10 cellular contexts compared by ENCODE assay signal in genomic region chr7:151851782-151852181, GRCh38. TPM values are rescaled to one million over a fixed set of nuclear protein-coding genes. Genes with fewer than 3 reads are reported as not detected.
A peak's percentile ranks its signal among the peaks of the same experiment; 100 is the strongest.
DNase-seq lines count a peak whose midpoint lies in the region; ATAC-seq, FAIRE-seq and TF ChIP-seq lines count a peak whose summit lies in the region.
"Had no signal": no experiment of that assay in that cellular context is flagged by ENCODE, and none has a peak within 500 bp of the region (broad histone marks: within the 10 kb centered on the region; RNA-seq: fewer than 3 reads in every experiment).

No MANE protein-coding gene starts in this region.

- no peaks in the 10 kb centered on the region for H3K27me3 Mint-ChIP-seq in stimulated activated memory B cell treated with anti-CD40 and anti-IgM and Interleukin-4, amounts not matched to agents 10 μg/mL and 1 μg/mL and 100 μg/mL, for 72 hours

- no peaks in the 10 kb centered on the region for H3K9me3 ChIP-seq in heart right ventricle

- peak overlapping the region in 6 of 10 donors; percentile 2 to 33 (median 14) for H3K4me3 ChIP-seq in heart right ventricle

- H3K4me1 Mint-ChIP-seq in stimulated activated memory B cell treated with anti-CD40 and anti-IgM and Interleukin-4, amounts not matched to agents 10 μg/mL and 1 μg/mL and 100 μg/mL, for 72 hours: peaks cover 41% of the 10 kb centered on the region

- intact Hi-C loops in heart right ventricle (cut with DNase I): no loop called here

- H3K36me3 ChIP-seq in heart right ventricle: no peaks in the 10 kb centered on the region

- H3K27me3 ChIP-seq in heart right ventricle: no peaks in the 10 kb centered on the region

- DNase-seq in DMS79 treated with DMSO at 0.1 percent for 48 hours (lab: John Stamatoyannopoulos, UW): peak; percentile 11
- DNase-seq in DMS79 (lab: John Stamatoyannopoulos, UW): no peak
- peak; percentile 17 for DNase-seq in RPMI8226
- peak in 1 of 2 donors; percentile 15 for DNase-seq in heart right ventricle
- DNase-seq in amniotic stem cell (lab: John Stamatoyannopoulos, UW): no peak
- no peak for DNase-seq in H54 (ENCODE audit: insufficient read length, low spot score)
- DNase-seq: 8988T, NCI-H2081 treated with DMSO at 0.1 percent for 48 hours had no signal

- no peaks in the 10 kb centered on the region for H3K36me3 Mint-ChIP-seq in stimulated activated memory B cell treated with anti-CD40 and anti-IgM and Interleukin-4, amounts not matched to agents 10 μg/mL and 1 μg/mL and 100 μg/mL, for 72 hours

- no peak for FAIRE-seq in H54 (lab: Jason Lieb, UNC)

- peak overlapping the region in 3 of 10 donors; percentile 2 to 86 (median 6) for H3K27ac ChIP-seq in heart right ventricle

- no peak for TF ChIP-seq CTCF in heart right ventricle (IDR thresholded peaks at IDR 0.05)

- no peak for TF ChIP-seq POLR2A in H54 (IDR thresholded peaks at IDR 0.05; ENCODE audit: low read depth, low read length)

- peaks cover 0 to 35% (median 5%) of the 10 kb centered on the region in 9 donors for H3K4me1 ChIP-seq in heart right ventricle

- no peaks in the 10 kb centered on the region for H3K9me3 Mint-ChIP-seq in stimulated activated memory B cell treated with anti-CD40 and anti-IgM and Interleukin-4, amounts not matched to agents 10 μg/mL and 1 μg/mL and 100 μg/mL, for 72 hours

- 50 to 52% methylated on average over 13 of the region's 13 CpGs for WGBS in heart right ventricle, 2 donors

- ATAC-seq in heart right ventricle (peak; percentile 24 to 61 (median 46)), HG02884 (IDR thresholded peaks at IDR 0.05; ENCODE audit: unreplicated experiment) (no peak)
- ATAC-seq in stimulated activated memory B cell treated with anti-CD40 and anti-IgM and Interleukin-4, amounts not matched to agents 10 μg/mL and 1 μg/mL and 100 μg/mL, for 72 hours: no peak

- peak overlapping the region; percentile 96 for H3K27ac Mint-ChIP-seq in stimulated activated memory B cell treated with anti-CD40 and anti-IgM and Interleukin-4, amounts not matched to agents 10 μg/mL and 1 μg/mL and 100 μg/mL, for 72 hours

- H3K4me3 Mint-ChIP-seq in stimulated activated memory B cell treated with anti-CD40 and anti-IgM and Interleukin-4, amounts not matched to agents 10 μg/mL and 1 μg/mL and 100 μg/mL, for 72 hours: peak overlapping the region; percentile 78

RNA-seq across cellular contexts. Expression of gene PRKAG2, which starts 25.1 kb away (rescaled TPM):
- total RNA-seq in heart right ventricle: 100 to 1,000 TPM; 101 to 156 (median 121) TPM
- polyA plus RNA-seq in heart right ventricle: 10 to 100 TPM; 52.4 to 68.0 TPM

Comparison
In these comparisons a context has a peak if more than half of its experiments do, and no peak if none do; other contexts are left out.
1. DNase-seq: peak in DMS79 treated with DMSO at 0.1 percent for 48 hours (single experiment) and RPMI8226 (single experiment); none in DMS79 (single experiment), amniotic stem cell (single experiment) and H54 (single experiment).
2. ATAC-seq: peak in heart right ventricle (8 of 8); none in stimulated activated memory B cell treated with anti-CD40 and anti-IgM and Interleukin-4, amounts not matched to agents 10 μg/mL and 1 μg/mL and 100 μg/mL, for 72 hours (single experiment) and HG02884 (single experiment).